8 cellular contexts compared by ENCODE assay signal in genomic region chr19:50475736-50476223, GRCh38. TPM values are rescaled to one million over a fixed set of nuclear protein-coding genes. Genes with fewer than 3 reads are reported as not detected.
DNase-seq lines count a peak whose midpoint lies in the region; ATAC-seq and TF ChIP-seq lines count a peak whose summit lies in the region.

No MANE protein-coding gene starts in this region.

- peak overlapping the region; percentile 11; the same call in 1 of the 2 replicates for H3K4ac ChIP-seq in IMR-90 (ENCODE audit: low read depth, low read length)

- H3K9me3 ChIP-seq in IMR-90 (ENCODE audit: control insufficient read depth, insufficient read depth, low read length) (no peaks in the 10 kb centered on the region), endodermal cell (ENCODE audit: control insufficient read depth, low read length) (peaks cover 23% of the 10 kb centered on the region)

- intact Hi-C loops in IMR-90 (cut with micrococcal nuclease), result loop anchor here (2.0 to 5.0 kb wide), 2 partner anchors 35 to 108 kb away; partner anchors contain the start of genes JOSD2 and NAPSA

- peak; percentile 7 for ATAC-seq in GM18867 (IDR thresholded peaks at IDR 0.05; ENCODE audit: unreplicated experiment)
- no peak for ATAC-seq in IMR-90 (ENCODE audit: low read depth)
- ATAC-seq in GM21723 (IDR thresholded peaks at IDR 0.05; ENCODE audit: unreplicated experiment), result no peak
- no peak for ATAC-seq in GM19397 (IDR thresholded peaks at IDR 0.05; ENCODE audit: unreplicated experiment)

- H3K36me3 Mint-ChIP-seq in endodermal cell (ENCODE audit: low read depth) (peaks cover 32% of the 10 kb centered on the region), progenitor cell of endocrine pancreas (ENCODE audit: insufficient read depth) (peaks cover 8% of the 10 kb centered on the region)

- BruUV-seq in IMR-90 (replicated peaks; lab: Mats Ljungman, UMichigan), result no TSS peak

- H3K9ac ChIP-seq in IMR-90 (ENCODE audit: low read depth, low read length), result no peak overlapping the region
- H3K9ac ChIP-seq in endodermal cell (ENCODE audit: extremely low read depth, low read length, poor library complexity, severe bottlenecking), result no peak overlapping the region

- no peak overlapping the region for H3K56ac ChIP-seq in IMR-90 (ENCODE audit: extremely low read depth, insufficient read depth, low read length)

- peak overlapping the region; percentile 17 to 81; a peak in 3 of 4 replicates for H4K8ac ChIP-seq in IMR-90 (ENCODE audit: low read depth in 2 of 2, low read length in 2 of 2)

- peak overlapping the region; percentile 45 for H4K5ac ChIP-seq in IMR-90 (ENCODE audit: low read depth, low read length)

- H3K27ac Mint-ChIP-seq in endodermal cell (peak overlapping the region; percentile 99), progenitor cell of endocrine pancreas (peak overlapping the region; percentile 99)

- H3K36me3 ChIP-seq in IMR-90 (ENCODE audit: control insufficient read depth, insufficient read depth, low read length) (peaks cover 16% of the 10 kb centered on the region; the same call in 1 of the 2 replicates), endodermal cell (ENCODE audit: control insufficient read depth, insufficient read depth, low read length) (peaks cover 20% of the 10 kb centered on the region)

- TF ChIP-seq RAD21 in IMR-90 (IDR thresholded peaks at IDR 0.05; ENCODE audit: low read length), result no peak

- H2BK5ac ChIP-seq in IMR-90 (ENCODE audit: low read depth, low read length, poor library complexity, severe bottlenecking), result no peak overlapping the region

- peaks cover 16 to 27% of the 10 kb centered on the region in 2 experiments for H3K79me1 ChIP-seq in IMR-90 (ENCODE audit: low read depth in 1 of 2, low read length in 2 of 2)

- H3K4me1 Mint-ChIP-seq in endodermal cell, result peaks cover 3% of the 10 kb centered on the region
- H3K4me1 Mint-ChIP-seq in progenitor cell of endocrine pancreas (ENCODE audit: low read depth), result peaks cover 9% of the 10 kb centered on the region

- H3K4me3 ChIP-seq in IMR-90 (ENCODE audit: insufficient read depth, low read depth, low read length) (peak overlapping the region; percentile 4; the same call in 1 of the 2 replicates), endodermal cell (ENCODE audit: low read length) (peak overlapping the region; percentile 91)

- H2BK15ac ChIP-seq in IMR-90 (ENCODE audit: low read depth, low read length), result no peak overlapping the region

- H3K27me3 Mint-ChIP-seq in endodermal cell (ENCODE audit: insufficient read depth), result peaks cover 5% of the 10 kb centered on the region
- no peaks in the 10 kb centered on the region for H3K27me3 Mint-ChIP-seq in progenitor cell of endocrine pancreas

- DNase-seq in IMR-90 (no peak), endodermal cell (no peak), progenitor cell of endocrine pancreas (ENCODE audit: low spot score, unreplicated experiment) (no peak), middle frontal gyrus (ENCODE audit: extremely low spot score, low spot score) (no peak)
- no peak for DNase-seq in activated CD4-positive, CD25-positive, alpha-beta regulatory T cell treated with anti-CD3 and anti-CD28 coated beads, Interleukin-2, amount 50 U/mL, for 72 hours

- no peaks in the 10 kb centered on the region for H3K27me3 ChIP-seq in IMR-90 (ENCODE audit: control insufficient read depth, insufficient read depth, low read length)
- no peaks in the 10 kb centered on the region for H3K27me3 ChIP-seq in endodermal cell (ENCODE audit: control insufficient read depth, insufficient read depth, low read length, poor library complexity, severe bottlenecking)

- H2BK20ac ChIP-seq in IMR-90 (ENCODE audit: low read depth, low read length), result no peak overlapping the region

- H3K27ac ChIP-seq in IMR-90 (ENCODE audit: insufficient read depth, low read length) (no peak overlapping the region), endodermal cell (ENCODE audit: low read depth, low read length) (no peak overlapping the region)

- peak overlapping the region; percentile 100 for H2AFZ ChIP-seq in IMR-90 (replicated peaks; ENCODE audit: low read length, poor library complexity)

- peaks cover 5% of the 10 kb centered on the region; the same call in 1 of the 2 replicates for H3K9me1 ChIP-seq in IMR-90 (ENCODE audit: insufficient read depth, low read length)

- TF ChIP-seq CTCF in IMR-90 (conservative IDR thresholded peaks at IDR 0.05; ENCODE audit: low read depth, low read length) (no peak), endodermal cell (conservative IDR thresholded peaks at IDR 0.05) (no peak), progenitor cell of endocrine pancreas (IDR thresholded peaks at IDR 0.05; ENCODE audit: unreplicated experiment) (no peak)

- peaks cover 26% of the 10 kb centered on the region for H3K9me3 Mint-ChIP-seq in endodermal cell
- no peaks in the 10 kb centered on the region for H3K9me3 Mint-ChIP-seq in progenitor cell of endocrine pancreas (ENCODE audit: low read depth)

- H2AK5ac ChIP-seq in IMR-90 (ENCODE audit: low read depth, low read length), result no peak overlapping the region

- H2AK9ac ChIP-seq in IMR-90 (replicated peaks; ENCODE audit: low read depth, low read length, poor library complexity), result peak overlapping the region; percentile 97

- WGBS in IMR-90 (ENCODE audit: extremely low coverage in 2 of 2, insufficient read length in 1 of 2), 2 experiments, result 73% methylated on average over 17 of the region's 29 CpGs; no CpG with 5 or more reads in 1 of the 2 experiments
- WGBS in endodermal cell (ENCODE audit: insufficient coverage in 1 of 2, insufficient read length in 1 of 2), 2 experiments, result 80 to 81% methylated on average over 28 to 29 of the region's 29 CpGs

- H3K4me3 Mint-ChIP-seq in endodermal cell (peak overlapping the region; percentile 98), progenitor cell of endocrine pancreas (ENCODE audit: low read depth) (peak overlapping the region; percentile 94)

- H3K4me1 ChIP-seq in IMR-90 (ENCODE audit: control insufficient read depth, insufficient read depth, low read length), result 0 out of 2 replicates have a peak, but pooled peaks cover 2% of the 10 kb centered on the region
- H3K4me1 ChIP-seq in endodermal cell (ENCODE audit: control insufficient read depth, insufficient read depth, low read length), result no peaks in the 10 kb centered on the region

- H3K4me2 ChIP-seq in IMR-90 (ENCODE audit: low read depth, low read length), result no peak overlapping the region

- in situ Hi-C loops in IMR-90 (cut with MboI; ENCODE audit: low sequenced_read_pairs), result no loop called here

- dilution Hi-C loops in IMR-90 (cut with HindIII; ENCODE audit: low sequenced_read_pairs, unreplicated experiment), result no loop called here

- CTCF ChIA-PET in IMR-90 (lab: Yijun Ruan, JAX), result no interaction called here

- H4K91ac ChIP-seq in IMR-90 (ENCODE audit: insufficient read depth, low read depth, low read length), result no peak overlapping the region

- H3K14ac ChIP-seq in IMR-90 (replicated peaks; ENCODE audit: low read depth, low read length), result no peak overlapping the region

- H4K20me1 ChIP-seq in IMR-90 (ENCODE audit: insufficient read depth, low read length), result peaks cover 12% of the 10 kb centered on the region

- no peak overlapping the region for H3K18ac ChIP-seq in IMR-90 (ENCODE audit: low read depth, low read length)

- no peak for TF ChIP-seq POLR2A in IMR-90 (IDR thresholded peaks at IDR 0.05; ENCODE audit: low read depth, low read length)

- no peak overlapping the region for H2BK120ac ChIP-seq in IMR-90 (ENCODE audit: low read depth, low read length)

- H3K23ac ChIP-seq in IMR-90 (ENCODE audit: low read depth, low read length), result no peak overlapping the region

- POLR2A ChIA-PET in IMR-90 (lab: Charles Lee; ENCODE audit: unreplicated experiment), result no interaction called here

RNA-seq across cellular contexts. Expression of gene EMC10, which starts 0.5 kb away (rescaled TPM):
- total RNA-seq in IMR-90 (2012; rRNA removed) (11.3 and 12.2 TPM in 2 replicates), endodermal cell (100 to 1,000 TPM; 119 to 123 TPM), progenitor cell of endocrine pancreas (177 and 181 TPM in 2 replicates)
- 90.9 and 103 TPM in 2 replicates for polyA plus RNA-seq in IMR-90 (2012; rRNA removed)
- polyA plus RNA-seq in IMR-90 (2012; cell fraction: cytosol; rRNA removed), result 111 and 157 TPM in 2 replicates
- polyA plus RNA-seq in IMR-90 (2012; cell fraction: nucleus; rRNA removed; ENCODE audit: low replicate concordance), result 32.4 and 52.8 TPM in 2 replicates
- polyA plus RNA-seq in endodermal cell (2013, experiment 1 of 2), result 88.6 TPM
- 88.0 TPM for polyA plus RNA-seq in endodermal cell (2013, experiment 2 of 2)

RNA-seq across cellular contexts. Expression of gene GARIN5A, which starts 0.9 kb away (rescaled TPM):
- 0.28 TPM in 1 of 2 replicates, not detected in the other for total RNA-seq in IMR-90 (2012; rRNA removed)
- polyA plus RNA-seq in IMR-90 (2012; rRNA removed), result 0.49 and 0.53 TPM in 2 replicates
- polyA plus RNA-seq in IMR-90 (2012; cell fraction: cytosol; rRNA removed), result 0.08 and 0.90 TPM in 2 replicates
- polyA plus RNA-seq in IMR-90 (2012; cell fraction: nucleus; rRNA removed; ENCODE audit: low replicate concordance), result 0.50 and 0.85 TPM in 2 replicates
- total RNA-seq in endodermal cell, result 1 to 10 TPM; 8.3 to 9.5 TPM
- 1.7 TPM for polyA plus RNA-seq in endodermal cell (2013, experiment 1 of 2)
- 2.4 TPM for polyA plus RNA-seq in endodermal cell (2013, experiment 2 of 2)
- 11.6 and 12.0 TPM in 2 replicates for total RNA-seq in progenitor cell of endocrine pancreas

RNA-seq across cellular contexts. Expression of gene JOSD2, which starts 35.2 kb away (rescaled TPM):
- total RNA-seq in IMR-90 (2012; rRNA removed), result 12.2 and 15.3 TPM in 2 replicates
- 54.1 and 68.6 TPM in 2 replicates for polyA plus RNA-seq in IMR-90 (2012; rRNA removed)
- 48.6 and 171 TPM in 2 replicates for polyA plus RNA-seq in IMR-90 (2012; cell fraction: cytosol; rRNA removed)
- 32.6 and 78.6 TPM in 2 replicates for polyA plus RNA-seq in IMR-90 (2012; cell fraction: nucleus; rRNA removed; ENCODE audit: low replicate concordance)
- total RNA-seq in endodermal cell, result 10 to 100 TPM; 12.1 to 13.7 TPM
- polyA plus RNA-seq in endodermal cell (2013, experiment 1 of 2), result 5.6 TPM
- 4.8 TPM for polyA plus RNA-seq in endodermal cell (2013, experiment 2 of 2)
- 12.1 and 13.1 TPM in 2 replicates for total RNA-seq in progenitor cell of endocrine pancreas

RNA-seq across cellular contexts. Expression of gene ASPDH, which starts 37.9 kb away (rescaled TPM):
- total RNA-seq in IMR-90 (2012; rRNA removed) (not detected in 2 replicates), endodermal cell (not detected), progenitor cell of endocrine pancreas (not detected in 2 replicates)
- not detected in 2 replicates for polyA plus RNA-seq in IMR-90 (2012; rRNA removed)
- not detected in 2 replicates for polyA plus RNA-seq in IMR-90 (2012; cell fraction: cytosol; rRNA removed)
- polyA plus RNA-seq in IMR-90 (2012; cell fraction: nucleus; rRNA removed; ENCODE audit: low replicate concordance), result not detected in 2 replicates
- not detected for polyA plus RNA-seq in endodermal cell (2013, experiment 1 of 2)
- polyA plus RNA-seq in endodermal cell (2013, experiment 2 of 2), result not detected

RNA-seq across cellular contexts. Expression of gene MYBPC2, which starts 43.1 kb away (rescaled TPM):
- total RNA-seq in IMR-90 (2012; rRNA removed) (not detected in 2 replicates), endodermal cell (1 to 10 TPM; 1.9 to 2.3 TPM), progenitor cell of endocrine pancreas (1.6 and 2.1 TPM in 2 replicates)
- polyA plus RNA-seq in IMR-90 (2012; rRNA removed), result not detected in 2 replicates
- polyA plus RNA-seq in IMR-90 (2012; cell fraction: cytosol; rRNA removed), result 0.01 TPM in 1 of 2 replicates, not detected in the other
- 0.01 TPM in 1 of 2 replicates, not detected in the other for polyA plus RNA-seq in IMR-90 (2012; cell fraction: nucleus; rRNA removed; ENCODE audit: low replicate concordance)
- 0.71 TPM for polyA plus RNA-seq in endodermal cell (2013, experiment 1 of 2)
- 0.62 TPM for polyA plus RNA-seq in endodermal cell (2013, experiment 2 of 2)
